10 cellular contexts compared by ENCODE assay signal in genomic region chr20:38125157-38126056, GRCh38. TPM values are rescaled to one million over a fixed set of nuclear protein-coding genes. Genes with fewer than 3 reads are reported as not detected.
A peak's percentile ranks its signal among the peaks of the same experiment; 100 is the strongest.
DNase-seq lines count a peak whose midpoint lies in the region; ATAC-seq and TF ChIP-seq lines count a peak whose summit lies in the region.
"Had no signal": no experiment of that assay in that cellular context is flagged by ENCODE, and none has a peak within 500 bp of the region (broad histone marks: within the 10 kb centered on the region; RNA-seq: fewer than 3 reads in every experiment).

No MANE protein-coding gene starts in this region.

- intact Hi-C loops in Right ventricle myocardium inferior (cut with DNase I) (loop anchor here (5.0 kb wide), 1 partner anchor 48 kb away; no protein-coding TSS in a partner anchor), sigmoid colon (cut with DNase I) (no loop called here)

- TF ChIP-seq POLR2A in sigmoid colon (IDR thresholded peaks at IDR 0.05): no peak

- H3K4me3 ChIP-seq in RWPE2 (ENCODE audit: severe bottlenecking): no peak overlapping the region
- H3K4me3 ChIP-seq in sigmoid colon: no peak overlapping the region

- no peak for TF ChIP-seq CTCF in RWPE2 (IDR thresholded peaks at IDR 0.05; ENCODE audit: poor library complexity, severe bottlenecking)
- no peak for TF ChIP-seq CTCF in sigmoid colon (IDR thresholded peaks at IDR 0.05)

- DNase-seq in LHCN-M2 (ENCODE audit: low read depth) (peak; percentile 60), RWPE2 (ENCODE audit: low spot score) (peak; percentile 93), Right ventricle myocardium inferior (ENCODE audit: missing footprints) (peak; percentile 75), sigmoid colon (peak; percentile 79), CD1c-positive myeloid dendritic cell (ENCODE audit: extremely low spot score) (no peak), NCI-H187 treated with DMSO at 0.1 percent for 48 hours (lab: John Stamatoyannopoulos, UW) (no peak), hepatic stellate cell (ENCODE audit: low spot score) (no peak)
- DNase-seq: erythroblast; stimulated activated CD4-positive, alpha-beta T cell treated with anti-CD3 and anti-CD28 coated beads, Interleukin-15, amount 100 ng/mL, for 24 hours had no signal

- ATAC-seq in RWPE2 (ENCODE audit: low read depth) (peak; percentile 50), Right ventricle myocardium inferior (peak; percentile 44), GM21367 (IDR thresholded peaks at IDR 0.05; ENCODE audit: unreplicated experiment) (no peak)

- no peaks in the 10 kb centered on the region for H3K36me3 ChIP-seq in RWPE2 (ENCODE audit: low read depth)
- H3K36me3 ChIP-seq in sigmoid colon: peaks cover 0 to 7% (median 1%) of the 10 kb centered on the region in 4 donors

- peak overlapping the region; percentile 69 for H3K27ac ChIP-seq in RWPE2 (ENCODE audit: poor library complexity, severe bottlenecking)
- H3K27ac ChIP-seq in sigmoid colon: peak overlapping the region; percentile 71 to 88 (median 83)

- peaks cover 37% of the 10 kb centered on the region for H3K4me1 ChIP-seq in RWPE2 (ENCODE audit: insufficient read depth, poor library complexity, severe bottlenecking)
- peaks cover 0 to 42% (median 34%) of the 10 kb centered on the region in 4 donors for H3K4me1 ChIP-seq in sigmoid colon

- TF ChIP-seq EP300 in sigmoid colon (IDR thresholded peaks at IDR 0.05): no peak

- H3K27me3 ChIP-seq in RWPE2 (ENCODE audit: insufficient read depth, poor library complexity, severe bottlenecking): no peaks in the 10 kb centered on the region
- no peaks in the 10 kb centered on the region for H3K27me3 ChIP-seq in sigmoid colon

- H3K9me3 ChIP-seq in RWPE2 (ENCODE audit: severe bottlenecking) (no peaks in the 10 kb centered on the region), sigmoid colon (no peaks in the 10 kb centered on the region)

- WGBS in sigmoid colon, 2 donors: 33 to 64% methylated on average over 18 of the region's 18 CpGs

RNA-seq across cellular contexts. Expression of gene TGM2, which starts 39.7 kb away (rescaled TPM):
- 6.3 and 7.4 TPM in 2 replicates for total RNA-seq in LHCN-M2 (2014; rRNA removed)
- polyA plus RNA-seq in LHCN-M2 (2012): 21.7 TPM
- total RNA-seq in Right ventricle myocardium inferior: 581 TPM
- total RNA-seq in sigmoid colon: 100 to 1,000 TPM in 2 of 4 donors, 10 to 100 TPM in 2; 14.8 to 104 (median 60.7) TPM
- polyA plus RNA-seq in sigmoid colon: 10 to 100 TPM in 1 of 3 donors, 1 to 10 TPM in 2; 6.5 to 71.1 (median 7.2) TPM

Comparison
In these comparisons a context has a peak if more than half of its experiments do, and no peak if none do; other contexts are left out.
1. DNase-seq: peak in LHCN-M2 (single experiment), RWPE2 (single experiment), Right ventricle myocardium inferior (single experiment) and sigmoid colon (single experiment); none in CD1c-positive myeloid dendritic cell (single experiment), NCI-H187 treated with DMSO at 0.1 percent for 48 hours (single experiment) and hepatic stellate cell (single experiment).